16 cellular contexts compared by ENCODE assay signal in genomic region chr9:74125916-74126315, GRCh38.
"Had no signal": no experiment of that assay in that cellular context is flagged by ENCODE, and none has a peak within 500 bp of the region (broad histone marks: within the 10 kb centered on the region; RNA-seq: fewer than 3 reads in every experiment).

No MANE protein-coding gene starts in this region.

- H3K27ac ChIP-seq: breast epithelium, dorsolateral prefrontal cortex, esophagus muscularis mucosa, foreskin keratinocyte, heart left ventricle, neutrophil had no signal

- H3K4me3 ChIP-seq: breast epithelium, dorsolateral prefrontal cortex, esophagus muscularis mucosa, heart left ventricle had no signal

- FAIRE-seq: islet of Langerhans, small intestine, urothelium cell line had no signal

- H3K27me3 ChIP-seq: breast epithelium, dorsolateral prefrontal cortex, esophagus muscularis mucosa, foreskin keratinocyte, heart left ventricle, neutrophil had no signal

- H3K4me1 ChIP-seq: breast epithelium, esophagus muscularis mucosa, foreskin keratinocyte, heart left ventricle had no signal

- H3K36me3 ChIP-seq: breast epithelium, esophagus muscularis mucosa, heart left ventricle, neutrophil had no signal

- ATAC-seq: foreskin keratinocyte, heart left ventricle, left ventricle myocardium superior, right cardiac atrium had no signal

- H3K4me3 Mint-ChIP-seq: T-helper 1 cell treated with Interleukin-12 subunit alpha and Interleukin-12 subunit beta and Interleukin-4 antibody, amounts not matched to agents 30 μg/mL and 1 μg/mL, for 36 hours had no signal

- DNase-seq: activated CD4-positive, alpha-beta T cell treated with anti-CD3 and anti-CD28 coated beads, Interleukin-2, amount 50 U/mL, for 1 hour; activated CD4-positive, CD25-positive, alpha-beta regulatory T cell; activated naive CD4-positive, alpha-beta T cell treated with anti-CD3 and anti-CD28 coated beads, Interleukin-2, amount 50 U/mL, for 16 hours; amniotic stem cell; dorsolateral prefrontal cortex; foreskin keratinocyte; heart left ventricle; left ventricle myocardium superior; right cardiac atrium; small intestine had no signal

- H3K27ac Mint-ChIP-seq: T-helper 1 cell treated with Interleukin-12 subunit alpha and Interleukin-12 subunit beta and Interleukin-4 antibody, amounts not matched to agents 30 μg/mL and 1 μg/mL, for 36 hours had no signal

- H3K9me3 ChIP-seq: breast epithelium, esophagus muscularis mucosa, neutrophil had no signal
